ENCODE assay signal across 2 cellular contexts in the genomic region with DNA sequence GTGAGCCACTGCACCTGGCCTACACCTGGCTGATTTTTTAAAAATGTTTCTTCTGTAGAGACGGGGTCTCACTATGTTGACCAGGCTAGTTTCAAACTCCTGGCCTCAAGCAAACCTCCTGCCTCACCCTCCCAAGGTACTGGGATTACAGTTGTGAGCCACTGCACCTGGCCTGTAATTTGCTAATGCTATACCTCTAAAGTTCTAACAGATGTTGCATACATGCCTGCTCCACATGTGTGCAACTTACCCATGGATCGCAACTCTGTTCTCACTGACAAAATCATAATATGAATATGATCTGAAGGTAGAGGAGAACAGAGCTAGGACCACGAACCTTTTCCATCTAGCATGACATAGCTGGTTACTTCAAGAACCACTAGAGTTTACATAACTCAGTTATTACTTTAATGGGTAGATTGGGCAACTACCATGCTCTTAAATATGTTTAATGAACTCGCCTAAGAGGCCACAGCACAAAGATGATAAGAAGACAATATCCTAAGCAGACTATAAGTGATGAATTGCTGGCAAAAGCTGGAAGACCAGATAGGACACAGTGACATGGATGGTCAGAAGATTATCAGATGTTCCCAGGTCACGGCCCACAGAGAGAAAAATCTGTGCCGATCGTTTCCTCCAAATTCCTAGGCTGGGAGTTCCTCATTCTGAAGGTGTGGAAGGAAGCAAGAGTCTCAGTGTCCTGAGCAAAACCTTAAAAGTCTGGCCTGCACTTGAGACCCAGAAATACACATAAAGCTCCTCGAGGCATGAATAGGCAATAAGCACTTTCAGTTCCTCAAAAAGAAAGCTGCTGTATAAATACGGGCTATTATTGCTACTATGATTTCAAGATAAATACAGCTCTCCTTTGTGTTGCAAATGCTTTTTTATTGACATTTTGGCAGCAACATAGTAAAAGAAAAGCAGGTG.
TF ChIP-seq lines count a peak whose summit lies in the region.

No MANE protein-coding gene starts in this region.

TF ChIP-seq in endothelial cell of umbilical vein, 7 proteins besides CTCF, POLR2A, EP300 and RAD21:
- TF ChIP-seq MYC (IDR thresholded peaks at IDR 0.05; ENCODE audit: low read depth, low read length): no peak
- no peak for TF ChIP-seq EZH2 (IDR thresholded peaks at IDR 0.05; ENCODE audit: borderline replicate concordance, low read depth, low read length, severe bottlenecking)
TF ChIP-seq in endothelial cell of umbilical vein: peak in this region for 0.

TF ChIP-seq in SK-N-SH, 30 proteins besides CTCF, POLR2A, EP300 and RAD21:
- TF ChIP-seq, protein P1, sequence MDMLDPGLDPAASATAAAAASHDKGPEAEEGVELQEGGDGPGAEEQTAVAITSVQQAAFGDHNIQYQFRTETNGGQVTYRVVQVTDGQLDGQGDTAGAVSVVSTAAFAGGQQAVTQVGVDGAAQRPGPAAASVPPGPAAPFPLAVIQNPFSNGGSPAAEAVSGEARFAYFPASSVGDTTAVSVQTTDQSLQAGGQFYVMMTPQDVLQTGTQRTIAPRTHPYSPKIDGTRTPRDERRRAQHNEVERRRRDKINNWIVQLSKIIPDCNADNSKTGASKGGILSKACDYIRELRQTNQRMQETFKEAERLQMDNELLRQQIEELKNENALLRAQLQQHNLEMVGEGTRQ (IDR thresholded peaks at IDR 0.05; ENCODE audit: borderline replicate concordance, low read depth, low read length): no peak
- TF ChIP-seq, protein P2, sequence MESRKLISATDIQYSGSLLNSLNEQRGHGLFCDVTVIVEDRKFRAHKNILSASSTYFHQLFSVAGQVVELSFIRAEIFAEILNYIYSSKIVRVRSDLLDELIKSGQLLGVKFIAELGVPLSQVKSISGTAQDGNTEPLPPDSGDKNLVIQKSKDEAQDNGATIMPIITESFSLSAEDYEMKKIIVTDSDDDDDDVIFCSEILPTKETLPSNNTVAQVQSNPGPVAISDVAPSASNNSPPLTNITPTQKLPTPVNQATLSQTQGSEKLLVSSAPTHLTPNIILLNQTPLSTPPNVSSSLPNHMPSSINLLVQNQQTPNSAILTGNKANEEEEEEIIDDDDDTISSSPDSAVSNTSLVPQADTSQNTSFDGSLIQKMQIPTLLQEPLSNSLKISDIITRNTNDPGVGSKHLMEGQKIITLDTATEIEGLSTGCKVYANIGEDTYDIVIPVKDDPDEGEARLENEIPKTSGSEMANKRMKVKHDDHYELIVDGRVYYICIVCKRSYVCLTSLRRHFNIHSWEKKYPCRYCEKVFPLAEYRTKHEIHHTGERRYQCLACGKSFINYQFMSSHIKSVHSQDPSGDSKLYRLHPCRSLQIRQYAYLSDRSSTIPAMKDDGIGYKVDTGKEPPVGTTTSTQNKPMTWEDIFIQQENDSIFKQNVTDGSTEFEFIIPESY (IDR thresholded peaks at IDR 0.05; ENCODE audit: borderline replicate concordance, low read depth): no peak
- TF ChIP-seq NFIC (IDR thresholded peaks at IDR 0.05; ENCODE audit: borderline replicate concordance) (no peak), POLR2AphosphoS5 (IDR thresholded peaks at IDR 0.05; ENCODE audit: low read depth, low read length) (no peak), GABPA (IDR thresholded peaks at IDR 0.05; ENCODE audit: low read depth) (no peak), SIN3A (IDR thresholded peaks at IDR 0.05; ENCODE audit: borderline replicate concordance, low read depth, low read length) (no peak), GATA2 (CRISPR knock-in tag; IDR thresholded peaks at IDR 0.05) (no peak)
- TF ChIP-seq, protein P3, sequence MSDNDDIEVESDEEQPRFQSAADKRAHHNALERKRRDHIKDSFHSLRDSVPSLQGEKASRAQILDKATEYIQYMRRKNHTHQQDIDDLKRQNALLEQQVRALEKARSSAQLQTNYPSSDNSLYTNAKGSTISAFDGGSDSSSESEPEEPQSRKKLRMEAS (IDR thresholded peaks at IDR 0.05; ENCODE audit: low read depth): no peak
